In the genomic region with DNA sequence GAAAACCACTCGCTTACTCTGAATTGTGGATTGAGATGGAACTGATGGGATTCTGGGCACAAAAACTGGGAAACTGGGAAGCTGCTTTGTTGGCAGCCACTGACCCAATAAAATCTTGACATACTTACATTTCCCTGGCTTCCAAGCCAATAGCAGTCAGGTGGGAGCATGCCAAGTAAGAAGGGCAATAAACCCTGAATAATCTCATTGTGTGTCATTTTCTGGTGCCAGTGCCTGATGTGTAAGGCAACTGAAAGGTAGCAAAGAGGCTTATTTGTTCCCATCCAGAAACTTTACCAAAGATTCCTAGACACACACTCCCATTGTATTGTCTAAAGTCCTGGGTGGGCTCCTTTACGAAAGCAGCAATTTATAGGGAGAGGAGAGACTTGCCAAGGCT, we compare ENCODE assay signal across 17 cellular contexts.
A peak's percentile ranks its signal among the peaks of the same experiment; 100 is the strongest.
DNase-seq lines count a peak whose midpoint lies in the region; ATAC-seq and TF ChIP-seq lines count a peak whose summit lies in the region.
"Had no signal": no experiment of that assay in that cellular context is flagged by ENCODE, and none has a peak within 500 bp of the region (broad histone marks: within the 10 kb centered on the region; RNA-seq: fewer than 3 reads in every experiment).

No MANE protein-coding gene starts in this region.

- H3K36me3 ChIP-seq in testis (ENCODE audit: low read depth, missing control alignments) = no peaks in the 10 kb centered on the region
- H3K36me3 ChIP-seq: BE2C, Peyer's patch, SJCRH30 had no signal

- intact Hi-C loops in testis (cut with DNase I; ENCODE audit: low total_unique reads) = no loop called here

- H3K4me3 ChIP-seq in testis = no peak overlapping the region
- H3K4me3 ChIP-seq: A549, Peyer's patch, SJCRH30 had no signal

- in situ Hi-C loops in SK-MEL-5 (cut with HindIII; ENCODE audit: low pct_unique_long_range_greater_than_20kb, low sequenced_read_pairs) = no loop called here

- H3K4me1 ChIP-seq in testis = no peaks in the 10 kb centered on the region
- H3K4me1 ChIP-seq: A549, Peyer's patch, SJCRH30 had no signal

- no peaks in the 10 kb centered on the region for H3K27me3 ChIP-seq in testis
- H3K27me3 ChIP-seq: BE2C, Peyer's patch, SJCRH30 had no signal

- TF ChIP-seq POLR2A in testis (IDR thresholded peaks at IDR 0.05) = no peak

- no peaks in the 10 kb centered on the region for H3K9me3 ChIP-seq in testis
- H3K9me3 ChIP-seq: A549, BE2C, Peyer's patch, SJCRH30 had no signal

- TF ChIP-seq CTCF in testis (IDR thresholded peaks at IDR 0.05) = no peak

- 79 to 85% methylated on average over 2 of the region's 2 CpGs for WGBS in testis, 2 donors

- no peak overlapping the region for H3K27ac ChIP-seq in testis
- H3K27ac ChIP-seq: A549, Peyer's patch, SJCRH30 had no signal

- peak; percentile 54 for DNase-seq in COLO829 (ENCODE audit: low spot score)
- DNase-seq in M059J (ENCODE audit: low read depth) = peak; percentile 13
- peak; percentile 96 for DNase-seq in SK-MEL-5 (ENCODE audit: low read depth, low spot score)
- DNase-seq in midbrain (lab: John Stamatoyannopoulos, UW) = peak; percentile 8
- no peak for DNase-seq in testis
- DNase-seq: BE2C, Kasumi-1, NCI-H1105, NCI-H146, NCI-H2029 treated with DMSO at 0.1 percent for 48 hours, NCI-H226, NCI-H526 treated with DMSO at 0.1 percent for 48 hours, Peyer's patch had no signal

- ATAC-seq in HG02623 (IDR thresholded peaks at IDR 0.05; ENCODE audit: unreplicated experiment) (no peak), GM18870 (IDR thresholded peaks at IDR 0.05; ENCODE audit: unreplicated experiment) (no peak)
- ATAC-seq: A549 had no signal
